ENCODE assay signal across 8 cellular contexts in the genomic region with DNA sequence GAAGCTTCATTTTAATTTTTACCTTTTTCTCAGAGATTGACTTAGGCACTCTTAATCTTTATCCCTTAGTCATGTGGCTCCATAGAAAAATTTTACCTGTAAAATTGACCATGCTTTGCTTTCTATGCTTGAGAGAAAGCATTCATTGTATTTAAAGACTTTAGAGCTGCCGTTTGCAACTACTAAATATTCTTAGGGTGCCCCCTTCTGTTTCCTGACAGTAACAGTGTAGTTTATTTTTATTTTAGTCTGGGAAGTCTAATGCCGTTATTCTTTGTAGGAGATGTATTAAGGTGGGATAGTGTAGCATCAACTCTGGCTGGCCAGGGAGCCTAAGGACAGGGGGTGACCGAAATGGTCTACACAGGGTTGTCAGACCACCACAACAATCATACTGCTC.
A peak's percentile ranks its signal among the peaks of the same experiment; 100 is the strongest.
DNase-seq lines count a peak whose midpoint lies in the region; ATAC-seq, FAIRE-seq and TF ChIP-seq lines count a peak whose summit lies in the region.

No MANE protein-coding gene starts in this region.

- H3K27ac ChIP-seq in right atrium auricular region: no peak overlapping the region

- H3K36me3 ChIP-seq in right atrium auricular region: no peaks in the 10 kb centered on the region
- H3K36me3 ChIP-seq in NT2/D1 (ENCODE audit: insufficient read depth, insufficient read length, low read length): no peaks in the 10 kb centered on the region

- FAIRE-seq in urothelium cell line (lab: Jason Lieb, UNC): no peak

- peak; percentile 43 to 65 for TF ChIP-seq CTCF in right atrium auricular region (IDR thresholded peaks at IDR 0.05)
- peak; percentile 44 for TF ChIP-seq CTCF in fibroblast of villous mesenchyme (IDR thresholded peaks at IDR 0.05; ENCODE audit: insufficient read depth, low read depth, low read length)

- no peaks in the 10 kb centered on the region for H3K9me3 ChIP-seq in right atrium auricular region
- H3K9me3 ChIP-seq in NT2/D1 (ENCODE audit: insufficient read depth, low read length): no peaks in the 10 kb centered on the region

- DNase-seq in right atrium auricular region (ENCODE audit: low spot score) (no peak), Right ventricle myocardium superior (no peak), NT2/D1 (ENCODE audit: low read depth, low spot score) (peak; percentile 33), fibroblast of villous mesenchyme (ENCODE audit: low read depth) (peak; percentile 13), urothelium cell line (ENCODE audit: low spot score) (peak; percentile 27)
- no peak for DNase-seq in stimulated activated CD4-positive, alpha-beta T cell treated with anti-CD3 and anti-CD28 coated beads, Interleukin-4, amount 100 ng/mL, for 1 hour
- DNase-seq in activated T-cell treated with anti-CD3 and anti-CD28 coated beads, Interleukin-2, amount 50 U/mL, for 48 hours: no peak
- DNase-seq in central memory CD4-positive, alpha-beta T cell: no peak

- intact Hi-C loops in Right ventricle myocardium superior (cut with DNase I): loop anchor here (5.0 kb wide), 1 partner anchor 526 kb away; no protein-coding TSS in a partner anchor

- no peaks in the 10 kb centered on the region for H3K4me1 ChIP-seq in right atrium auricular region
- no peaks in the 10 kb centered on the region for H3K4me1 ChIP-seq in NT2/D1 (ENCODE audit: insufficient read depth, insufficient read length)

- H3K9ac ChIP-seq in NT2/D1 (ENCODE audit: insufficient read length, low read depth): no peak overlapping the region

- H3K27me3 ChIP-seq in right atrium auricular region (no peaks in the 10 kb centered on the region), NT2/D1 (ENCODE audit: insufficient read depth, insufficient read length) (no peaks in the 10 kb centered on the region)

- H3K4me3 ChIP-seq in right atrium auricular region (no peak overlapping the region), NT2/D1 (ENCODE audit: insufficient read length, low read depth) (no peak overlapping the region), fibroblast of villous mesenchyme (ENCODE audit: low read depth, low read length) (no peak overlapping the region)

- no peak for ATAC-seq in Right ventricle myocardium superior (ENCODE audit: poor library complexity)

Comparison
In these comparisons a context has a peak if more than half of its experiments do, and no peak if none do; other contexts are left out.
1. DNase-seq: peak in NT2/D1 (single experiment), fibroblast of villous mesenchyme (single experiment) and urothelium cell line (single experiment); none in right atrium auricular region (single experiment), Right ventricle myocardium superior (single experiment), stimulated activated CD4-positive, alpha-beta T cell treated with anti-CD3 and anti-CD28 coated beads, Interleukin-4, amount 100 ng/mL, for 1 hour (single experiment), activated T-cell treated with anti-CD3 and anti-CD28 coated beads, Interleukin-2, amount 50 U/mL, for 48 hours (0 of 2) and central memory CD4-positive, alpha-beta T cell (single experiment).